In genomic region chr19:5136060-5136855, GRCh38 we compare ENCODE assay signal across 15 cellular contexts.
"Had no signal": no experiment of that assay in that cellular context is flagged by ENCODE, and none has a peak within 500 bp of the region (broad histone marks: within the 10 kb centered on the region; RNA-seq: fewer than 3 reads in every experiment).

No MANE protein-coding gene starts in this region.

- H3K27ac Mint-ChIP-seq: activated CD4-positive, alpha-beta memory T cell treated with anti-CD3 and anti-CD28 coated beads for 36 hours; activated naive CD8-positive, alpha-beta T cell treated with anti-CD3 and anti-CD28 coated beads for 36 hours; natural killer cell treated with Interleukin-12 subunit alpha and Interleukin-12 subunit beta and Interleukin-15 and Interleukin-18, amount 100 ng/mL, for 72 hours; progenitor cell of endocrine pancreas; stimulated activated naive CD8-positive, alpha-beta T cell treated with anti-CD3 and anti-CD28 coated beads, Interleukin-15, Interleukin-2, amounts not matched to agents 100 ng/mL and 50 ng/mL, for 24 hours had no signal

- H3K27me3 Mint-ChIP-seq: natural killer cell treated with Interleukin-12 subunit alpha and Interleukin-12 subunit beta and Interleukin-15 and Interleukin-18, amount 100 ng/mL, for 72 hours; progenitor cell of endocrine pancreas; stimulated activated naive CD8-positive, alpha-beta T cell treated with anti-CD3 and anti-CD28 coated beads, Interleukin-15, Interleukin-2, amounts not matched to agents 100 ng/mL and 50 ng/mL, for 24 hours had no signal

- H3K4me3 Mint-ChIP-seq: activated CD4-positive, alpha-beta memory T cell treated with anti-CD3 and anti-CD28 coated beads for 36 hours; activated naive CD8-positive, alpha-beta T cell treated with anti-CD3 and anti-CD28 coated beads for 36 hours; natural killer cell treated with Interleukin-12 subunit alpha and Interleukin-12 subunit beta and Interleukin-15 and Interleukin-18, amount 100 ng/mL, for 72 hours; stimulated activated naive CD8-positive, alpha-beta T cell treated with anti-CD3 and anti-CD28 coated beads, Interleukin-15, Interleukin-2, amounts not matched to agents 100 ng/mL and 50 ng/mL, for 24 hours had no signal

- H3K4me3 ChIP-seq: esophagus squamous epithelium, thoracic aorta had no signal

- H3K27ac ChIP-seq: esophagus squamous epithelium, foreskin keratinocyte, thoracic aorta had no signal

- ATAC-seq: foreskin keratinocyte; left lobe of liver; natural killer cell treated with Interleukin-12 subunit alpha and Interleukin-12 subunit beta and Interleukin-15 and Interleukin-18, amount 100 ng/mL, for 72 hours; sciatic nerve had no signal

- H3K9me3 Mint-ChIP-seq: natural killer cell treated with Interleukin-12 subunit alpha and Interleukin-12 subunit beta and Interleukin-15 and Interleukin-18, amount 100 ng/mL, for 72 hours; stimulated activated naive CD8-positive, alpha-beta T cell treated with anti-CD3 and anti-CD28 coated beads, Interleukin-15, Interleukin-2, amounts not matched to agents 100 ng/mL and 50 ng/mL, for 24 hours had no signal

- H3K27me3 ChIP-seq: esophagus squamous epithelium, foreskin keratinocyte had no signal

- H3K4me1 ChIP-seq: foreskin keratinocyte had no signal

- DNase-seq: activated CD4-positive, alpha-beta memory T cell treated with anti-CD3 and anti-CD28 coated beads for 36 hours; activated gamma-delta T cell; activated naive CD8-positive, alpha-beta T cell treated with anti-CD3 and anti-CD28 coated beads for 36 hours; activated T-cell treated with anti-CD3 and anti-CD28 coated beads, Interleukin-2, amount 50 U/mL, for 48 hours; esophagus squamous epithelium; foreskin keratinocyte; mammary epithelial cell; occipital lobe; stimulated activated CD4-positive, alpha-beta T cell treated with anti-CD3 and anti-CD28 coated beads, Interleukin-2, amount 100 ng/mL, for 24 hours had no signal

- H3K9me3 ChIP-seq: esophagus squamous epithelium, thoracic aorta had no signal
